In the genomic region with DNA sequence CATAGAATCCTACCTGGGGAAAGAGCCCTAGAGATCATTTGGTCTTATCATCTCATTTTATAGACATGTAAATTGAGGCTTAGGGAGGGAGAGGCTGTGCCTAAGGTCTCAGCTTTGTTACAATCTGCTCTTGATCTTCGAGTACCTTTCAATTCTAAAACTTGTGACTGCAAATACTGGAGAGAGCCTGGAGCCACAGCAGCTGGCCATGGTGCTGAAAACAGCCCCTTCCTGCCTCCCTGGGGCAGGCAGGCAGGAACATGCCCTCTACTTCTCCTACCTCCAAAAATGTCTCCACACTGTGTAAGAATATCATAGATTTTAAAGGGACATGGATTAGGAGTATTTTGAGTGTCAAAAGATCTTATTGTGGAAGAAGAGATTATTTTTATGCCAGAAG, we compare ENCODE assay signal across 15 cellular contexts. TPM values are rescaled to one million over a fixed set of nuclear protein-coding genes. Genes with fewer than 3 reads are reported as not detected.
A peak's percentile ranks its signal among the peaks of the same experiment; 100 is the strongest.
DNase-seq lines count a peak whose midpoint lies in the region; ATAC-seq and TF ChIP-seq lines count a peak whose summit lies in the region.
"Had no signal": no experiment of that assay in that cellular context is flagged by ENCODE, and none has a peak within 500 bp of the region (broad histone marks: within the 10 kb centered on the region; RNA-seq: fewer than 3 reads in every experiment).

No MANE protein-coding gene starts in this region.

- no peak overlapping the region for H3K27ac ChIP-seq in breast epithelium
- H3K27ac ChIP-seq in esophagus muscularis mucosa (replicated peaks in 1 of 4), result no peak overlapping the region
- H3K27ac ChIP-seq: heart right ventricle had no signal

- H3K27ac Mint-ChIP-seq in MCF 10A (ENCODE audit: low read depth, unreplicated experiment), result no peak overlapping the region
- H3K27ac Mint-ChIP-seq: natural killer cell treated with Interleukin-12 subunit alpha and Interleukin-12 subunit beta and Interleukin-15 and Interleukin-18, amount 100 ng/mL, for 72 hours had no signal

- BruUV-seq in MCF 10A (replicated peaks; lab: Mats Ljungman, UMichigan), result no TSS peak

- H3K4me1 ChIP-seq in breast epithelium (no peaks in the 10 kb centered on the region), esophagus muscularis mucosa (no peaks in the 10 kb centered on the region)
- H3K4me1 ChIP-seq: BE2C, heart right ventricle had no signal

- H3K4me3 Mint-ChIP-seq in MCF 10A (ENCODE audit: unreplicated experiment), result no peak overlapping the region
- H3K4me3 Mint-ChIP-seq: natural killer cell treated with Interleukin-12 subunit alpha and Interleukin-12 subunit beta and Interleukin-15 and Interleukin-18, amount 100 ng/mL, for 72 hours had no signal

- POLR2A ChIA-PET in MCF 10A (lab: Yijun Ruan, JAX), result interaction anchor here (0.6 to 1.7 kb wide), 2 partner anchors 9 to 367 kb away, joined by 3 to 4 read pairs; a partner anchor contains a TSS

- H3K4me1 Mint-ChIP-seq in MCF 10A (ENCODE audit: insufficient read depth, unreplicated experiment), result no peaks in the 10 kb centered on the region

- TF ChIP-seq EP300 in esophagus muscularis mucosa (IDR thresholded peaks at IDR 0.05), result no peak

- H3K4me3 ChIP-seq in breast epithelium, result no peak overlapping the region
- no peak overlapping the region for H3K4me3 ChIP-seq in esophagus muscularis mucosa
- H3K4me3 ChIP-seq: heart right ventricle had no signal

- TF ChIP-seq POLR2A in breast epithelium (IDR thresholded peaks at IDR 0.05) (no peak), esophagus muscularis mucosa (IDR thresholded peaks at IDR 0.05; ENCODE audit: low read depth) (no peak)

- peaks cover 77% of the 10 kb centered on the region for H3K27me3 Mint-ChIP-seq in MCF 10A (ENCODE audit: insufficient read depth, unreplicated experiment)

- CTCF ChIA-PET in MCF 10A (lab: Yijun Ruan, JAX), result interaction anchor here (0.6 to 1.4 kb wide), 6 partner anchors 94 to 745 kb away, joined by 3 to 6 read pairs (median 3); a partner anchor contains a TSS

- WGBS in esophagus muscularis mucosa, result 10% methylated on average over 1 of the region's 1 CpG

- H3K27me3 ChIP-seq in breast epithelium (no peaks in the 10 kb centered on the region), esophagus muscularis mucosa (peaks cover 0 to 34% (median 0%) of the 10 kb centered on the region in 4 donors)
- H3K27me3 ChIP-seq: BE2C had no signal

- TF ChIP-seq CTCF in MCF 10A (IDR thresholded peaks at IDR 0.05; ENCODE audit: unreplicated experiment), result no peak
- TF ChIP-seq CTCF in breast epithelium (IDR thresholded peaks at IDR 0.05), result no peak
- no peak for TF ChIP-seq CTCF in esophagus muscularis mucosa (IDR thresholded peaks at IDR 0.05)

- no peaks in the 10 kb centered on the region for H3K9me3 ChIP-seq in breast epithelium
- no peaks in the 10 kb centered on the region for H3K9me3 ChIP-seq in esophagus muscularis mucosa
- H3K9me3 ChIP-seq: BE2C, heart right ventricle had no signal

- no peak for ATAC-seq in stimulated activated naive CD8-positive, alpha-beta T cell treated with anti-CD3 and anti-CD28 coated beads, Interleukin-15, Interleukin-2, amounts not matched to agents 100 U/mL and 50 U/mL, for 24 hours
- ATAC-seq: heart right ventricle; natural killer cell treated with Interleukin-12 subunit alpha and Interleukin-12 subunit beta and Interleukin-15 and Interleukin-18, amount 100 ng/mL, for 72 hours had no signal

- intact Hi-C loops in MCF 10A (cut with micrococcal nuclease), result loop anchor here (10.0 kb wide), 1 partner anchor 368 kb away; a partner anchor contains a TSS
- intact Hi-C loops in breast epithelium (cut with DNase I; ENCODE audit: low total_unique reads), result no loop called here
- intact Hi-C loops in esophagus muscularis mucosa (cut with DNase I), result no loop called here

- no peaks in the 10 kb centered on the region for H3K36me3 ChIP-seq in breast epithelium
- peaks cover 0 to 93% (median 0%) of the 10 kb centered on the region in 4 donors for H3K36me3 ChIP-seq in esophagus muscularis mucosa
- H3K36me3 ChIP-seq: BE2C had no signal

- no peaks in the 10 kb centered on the region for H3K36me3 Mint-ChIP-seq in MCF 10A (ENCODE audit: insufficient read depth, unreplicated experiment)
- H3K36me3 Mint-ChIP-seq: natural killer cell treated with Interleukin-12 subunit alpha and Interleukin-12 subunit beta and Interleukin-15 and Interleukin-18, amount 100 ng/mL, for 72 hours had no signal

- H3K9me3 Mint-ChIP-seq in MCF 10A (ENCODE audit: unreplicated experiment), result no peaks in the 10 kb centered on the region
- H3K9me3 Mint-ChIP-seq: natural killer cell treated with Interleukin-12 subunit alpha and Interleukin-12 subunit beta and Interleukin-15 and Interleukin-18, amount 100 ng/mL, for 72 hours had no signal

- peak; percentile 42 for DNase-seq in MCF 10A (ENCODE audit: unreplicated experiment)
- DNase-seq in breast epithelium (ENCODE audit: low spot score in 2 of 2), result no peak
- DNase-seq in esophagus muscularis mucosa (ENCODE audit: extremely low spot score), result peak; percentile 37
- DNase-seq in stimulated activated CD8-positive, alpha-beta memory T cell treated with anti-CD3 and anti-CD28 coated beads, Interleukin-4, amount 100 ng/mL, for 48 hours, result peak; percentile 40
- DNase-seq in middle frontal gyrus (ENCODE audit: extremely low spot score, low spot score), result no peak
- no peak for DNase-seq in NCI-H1092 (lab: John Stamatoyannopoulos, UW)
- DNase-seq in stimulated activated naive CD8-positive, alpha-beta T cell treated with anti-CD3 and anti-CD28 coated beads, Interleukin-15, Interleukin-2, amounts not matched to agents 100 U/mL and 50 U/mL, for 24 hours, result no peak
- DNase-seq: BE2C, cerebellar nuclear complex, heart right ventricle, NCI-H1105 treated with DMSO at 0.1 percent for 48 hours had no signal

TF ChIP-seq in PFSK-1, 5 proteins besides CTCF, POLR2A, EP300 and RAD21:
- TF ChIP-seq, protein P1, sequence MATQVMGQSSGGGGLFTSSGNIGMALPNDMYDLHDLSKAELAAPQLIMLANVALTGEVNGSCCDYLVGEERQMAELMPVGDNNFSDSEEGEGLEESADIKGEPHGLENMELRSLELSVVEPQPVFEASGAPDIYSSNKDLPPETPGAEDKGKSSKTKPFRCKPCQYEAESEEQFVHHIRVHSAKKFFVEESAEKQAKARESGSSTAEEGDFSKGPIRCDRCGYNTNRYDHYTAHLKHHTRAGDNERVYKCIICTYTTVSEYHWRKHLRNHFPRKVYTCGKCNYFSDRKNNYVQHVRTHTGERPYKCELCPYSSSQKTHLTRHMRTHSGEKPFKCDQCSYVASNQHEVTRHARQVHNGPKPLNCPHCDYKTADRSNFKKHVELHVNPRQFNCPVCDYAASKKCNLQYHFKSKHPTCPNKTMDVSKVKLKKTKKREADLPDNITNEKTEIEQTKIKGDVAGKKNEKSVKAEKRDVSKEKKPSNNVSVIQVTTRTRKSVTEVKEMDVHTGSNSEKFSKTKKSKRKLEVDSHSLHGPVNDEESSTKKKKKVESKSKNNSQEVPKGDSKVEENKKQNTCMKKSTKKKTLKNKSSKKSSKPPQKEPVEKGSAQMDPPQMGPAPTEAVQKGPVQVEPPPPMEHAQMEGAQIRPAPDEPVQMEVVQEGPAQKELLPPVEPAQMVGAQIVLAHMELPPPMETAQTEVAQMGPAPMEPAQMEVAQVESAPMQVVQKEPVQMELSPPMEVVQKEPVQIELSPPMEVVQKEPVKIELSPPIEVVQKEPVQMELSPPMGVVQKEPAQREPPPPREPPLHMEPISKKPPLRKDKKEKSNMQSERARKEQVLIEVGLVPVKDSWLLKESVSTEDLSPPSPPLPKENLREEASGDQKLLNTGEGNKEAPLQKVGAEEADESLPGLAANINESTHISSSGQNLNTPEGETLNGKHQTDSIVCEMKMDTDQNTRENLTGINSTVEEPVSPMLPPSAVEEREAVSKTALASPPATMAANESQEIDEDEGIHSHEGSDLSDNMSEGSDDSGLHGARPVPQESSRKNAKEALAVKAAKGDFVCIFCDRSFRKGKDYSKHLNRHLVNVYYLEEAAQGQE (IDR thresholded peaks at IDR 0.05; ENCODE audit: insufficient read depth in 1 of 2, low read depth in 2 of 2, low read length in 2 of 2), result peak; percentile 87 to 96
- no peak for TF ChIP-seq TAF1 (IDR thresholded peaks at IDR 0.05; ENCODE audit: borderline replicate concordance, insufficient read depth, low read length)

RNA-seq across cellular contexts. Expression of a gene that starts 52.2 kb away (rescaled TPM):
- total RNA-seq in MCF 10A (2022), result not detected in 2 replicates
- total RNA-seq in breast epithelium, result not detected
- not detected for polyA plus RNA-seq in PFSK-1 (2012; ENCODE audit: insufficient read length, low read depth)
- total RNA-seq in esophagus muscularis mucosa, result under 1 TPM in 1 of 4 donors, not detected in 3; 0.26 TPM
- total RNA-seq: activated CD8-positive, alpha-beta memory T cell treated with anti-CD3 and anti-CD28 coated beads for 36 hours; heart right ventricle; natural killer cell treated with Interleukin-12 subunit alpha and Interleukin-12 subunit beta and Interleukin-15 and Interleukin-18, amount 100 ng/mL, for 72 hours; subcutaneous adipose tissue had no signal
- polyA plus RNA-seq: heart right ventricle had no signal

Comparison
In these comparisons a context has a peak if more than half of its experiments do, and no peak if none do; other contexts are left out.
1. DNase-seq: peak in MCF 10A (single experiment), esophagus muscularis mucosa (single experiment) and stimulated activated CD8-positive, alpha-beta memory T cell treated with anti-CD3 and anti-CD28 coated beads, Interleukin-4, amount 100 ng/mL, for 48 hours (single experiment); none in breast epithelium (0 of 2), middle frontal gyrus (single experiment), NCI-H1092 (single experiment) and stimulated activated naive CD8-positive, alpha-beta T cell treated with anti-CD3 and anti-CD28 coated beads, Interleukin-15, Interleukin-2, amounts not matched to agents 100 U/mL and 50 U/mL, for 24 hours (single experiment).